13 cellular contexts compared by ENCODE assay signal in genomic region chr2:134927195-134927594, GRCh38. TPM values are rescaled to one million over a fixed set of nuclear protein-coding genes. Genes with fewer than 3 reads are reported as not detected.
DNase-seq lines count a peak whose midpoint lies in the region; ATAC-seq lines count a peak whose summit lies in the region.
"Had no signal": no experiment of that assay in that cellular context is flagged by ENCODE, and none has a peak within 500 bp of the region (broad histone marks: within the 10 kb centered on the region; RNA-seq: fewer than 3 reads in every experiment).

No MANE protein-coding gene starts in this region.

- no peak overlapping the region for H3K4me3 ChIP-seq in skeletal muscle cell (ENCODE audit: low read depth, low read length)
- H3K4me3 ChIP-seq: right lobe of liver, thoracic aorta had no signal

- DNase-seq in GM04504 (ENCODE audit: low read depth) (peak; percentile 5), RPMI7951 (ENCODE audit: low read depth) (peak; percentile 49), skeletal muscle cell (ENCODE audit: low read depth) (peak; percentile 35), NCI-H2029 treated with DMSO at 0.1 percent for 48 hours (lab: John Stamatoyannopoulos, UW) (no peak), DMS153 treated with DMSO at 0.1 percent for 48 hours (lab: John Stamatoyannopoulos, UW; ENCODE audit: unreplicated experiment) (no peak)
- DNase-seq: activated CD8-positive, alpha-beta memory T cell treated with anti-CD3 and anti-CD28 coated beads for 24 hours; activated naive CD4-positive, alpha-beta T cell treated with anti-CD3 and anti-CD28 coated beads for 36 hours; DMS153; NCI-H2081 treated with DMSO at 0.1 percent for 48 hours; right lobe of liver had no signal

- ATAC-seq in esophagus mucosa = peak; percentile 69
- no peak for ATAC-seq in HG02840 (IDR thresholded peaks at IDR 0.05; ENCODE audit: low FRiP score, unreplicated experiment)

RNA-seq across cellular contexts. Expression of gene CCNT2, which starts 8.6 kb away (rescaled TPM):
- 21.6 and 25.6 TPM in 2 replicates for total RNA-seq in RPMI7951 (2014; rRNA removed; shearing (Covaris generic))
- 19.2 TPM for total RNA-seq in esophagus mucosa

Comparison
In these comparisons a context has a peak if more than half of its experiments do, and no peak if none do; other contexts are left out.
1. DNase-seq: peak in GM04504 (single experiment), RPMI7951 (single experiment) and skeletal muscle cell (single experiment); none in NCI-H2029 treated with DMSO at 0.1 percent for 48 hours (single experiment) and DMS153 treated with DMSO at 0.1 percent for 48 hours (single experiment).